17 cellular contexts compared by ENCODE assay signal in the genomic region with DNA sequence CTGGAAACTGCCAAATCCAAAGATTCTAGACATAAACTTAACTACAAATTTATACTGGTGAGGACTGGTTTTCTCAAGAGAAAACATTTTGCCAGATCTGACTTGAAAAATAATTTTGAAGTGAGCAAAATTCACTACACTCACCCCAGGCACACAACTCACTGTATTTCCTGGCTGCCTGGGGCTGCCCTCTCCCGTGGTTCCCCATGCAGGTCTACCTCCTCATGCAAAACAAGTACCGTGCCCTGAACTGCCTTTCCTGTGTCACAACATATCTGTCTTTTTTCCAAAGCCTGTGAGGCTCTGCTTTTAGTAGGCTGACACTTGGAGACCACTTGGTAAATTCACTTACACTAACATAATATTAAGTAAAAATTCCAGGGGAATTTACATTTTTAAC.
DNase-seq lines count a peak whose midpoint lies in the region; ATAC-seq and TF ChIP-seq lines count a peak whose summit lies in the region.
"Had no signal": no experiment of that assay in that cellular context is flagged by ENCODE, and none has a peak within 500 bp of the region (broad histone marks: within the 10 kb centered on the region; RNA-seq: fewer than 3 reads in every experiment).

No MANE protein-coding gene starts in this region.

- H3K27ac ChIP-seq in HCT116 (ENCODE audit: low read depth, low read length) = no peak overlapping the region
- H3K27ac ChIP-seq: BLaER1 treated with 17β-estradiol and CSF1 and Interleukin-3, amounts not matched to agents 10 nM and 100 nM; GM23248 had no signal

- peak; percentile 58 for DNase-seq in activated CD4-positive, alpha-beta memory T cell treated with anti-CD3 and anti-CD28 coated beads for 36 hours
- DNase-seq in activated CD4-positive, alpha-beta memory T cell treated with anti-CD3 and anti-CD28 coated beads, Interleukin-2, amount 10 ng/mL, durations not matched to agents 7 days and 5 days = no peak
- peak; percentile 43 for DNase-seq in stimulated activated CD4-positive, alpha-beta T cell treated with anti-CD3 and anti-CD28 coated beads, Interleukin-15, amount 100 ng/mL, for 24 hours
- no peak for DNase-seq in stimulated activated CD4-positive, alpha-beta T cell treated with anti-CD3 and anti-CD28 coated beads, Interleukin-4, amount 100 ng/mL, for 1 hour
- DNase-seq in HCT116 (ENCODE audit: low read depth, low spot score) = no peak
- no peak for DNase-seq in T-cell
- DNase-seq in sciatic nerve (ENCODE audit: low spot score) = no peak
- no peak for DNase-seq in GM19240 (ENCODE audit: insufficient read length, low spot score)
- DNase-seq: Calu3; CD8-positive, alpha-beta T cell; DMS79 treated with DMSO at 0.1 percent for 48 hours; EL; GM23248 had no signal

- BruUV-seq in HCT116 (replicated peaks; lab: Mats Ljungman, UMichigan) = no TSS peak

- H3K4me3 Mint-ChIP-seq in activated CD4-positive, alpha-beta memory T cell treated with anti-CD3 and anti-CD28 coated beads for 36 hours = no peak overlapping the region
- no peak overlapping the region for H3K4me3 Mint-ChIP-seq in activated CD4-positive, alpha-beta memory T cell treated with anti-CD3 and anti-CD28 coated beads, Interleukin-2, amount 10 ng/mL, durations not matched to agents 7 days and 5 days
- no peak overlapping the region for H3K4me3 Mint-ChIP-seq in T-cell
- H3K4me3 Mint-ChIP-seq: B cell; CD8-positive, alpha-beta T cell had no signal

- ATAC-seq in HCT116 (no peak), T-cell (replicated peaks in 1 of 4) (peak in 3 of 4 experiments; percentile 32 to 70 (median 34)), sciatic nerve (no peak)
- ATAC-seq: CD8-positive, alpha-beta T cell; GM12878 had no signal

- POLR2A ChIA-PET in activated CD4-positive, alpha-beta memory T cell treated with anti-CD3 and anti-CD28 coated beads for 36 hours (lab: Charles Lee) = no interaction called here
- POLR2A ChIA-PET in activated CD4-positive, alpha-beta memory T cell treated with anti-CD3 and anti-CD28 coated beads, Interleukin-2, amount 10 ng/mL, durations not matched to agents 7 days and 5 days (lab: Charles Lee) = interaction anchor here (1.0 to 1.9 kb wide), 2 partner anchors 12 to 74 kb away, joined by 3 to 7 read pairs; no protein-coding TSS in a partner anchor
- POLR2A ChIA-PET in HCT116 (lab: Charles Lee) (no interaction called here), T-cell (lab: Charles Lee) (no interaction called here)

- H3K4me1 ChIP-seq in HCT116 (ENCODE audit: control insufficient read depth in 1 of 2, insufficient read depth in 2 of 2, low read length in 2 of 2) = no peaks in the 10 kb centered on the region
- H3K4me1 ChIP-seq: BLaER1 treated with 17β-estradiol and CSF1 and Interleukin-3, amounts not matched to agents 10 nM and 100 nM; HAP-1 had no signal

- RAD21 ChIA-PET in HCT116 (lab: Charles Lee; ENCODE audit: low non-redundant PET in 1 of 2, low total read pairs in 2 of 2, uncharacterized antibody in 2 of 2, unreplicated experiment in 2 of 2) = no interaction called here

- no peaks in the 10 kb centered on the region for H3K27me3 ChIP-seq in HCT116 (ENCODE audit: insufficient read depth, low read length)
- H3K27me3 ChIP-seq: BLaER1 treated with 17β-estradiol and CSF1 and Interleukin-3, amounts not matched to agents 10 nM and 100 nM had no signal

- H3K36me3 ChIP-seq in HCT116 (ENCODE audit: control insufficient read depth in 1 of 2, insufficient read depth in 2 of 2, low read length in 2 of 2) = no peaks in the 10 kb centered on the region
- H3K36me3 ChIP-seq: BLaER1 treated with 17β-estradiol and CSF1 and Interleukin-3, amounts not matched to agents 10 nM and 100 nM; HAP-1 had no signal

- TF ChIP-seq CTCF in HCT116 (IDR thresholded peaks at IDR 0.05 in 2 of 3, conservative IDR thresholded peaks at IDR 0.05 in 1 of 3; ENCODE audit: borderline replicate concordance in 1 of 3, insufficient read depth in 1 of 3, low read depth in 2 of 3, low read length in 2 of 3) = no peak

- H3K4me1 Mint-ChIP-seq in activated CD4-positive, alpha-beta memory T cell treated with anti-CD3 and anti-CD28 coated beads for 36 hours (ENCODE audit: low read depth) = peaks cover 2% of the 10 kb centered on the region
- H3K4me1 Mint-ChIP-seq in activated CD4-positive, alpha-beta memory T cell treated with anti-CD3 and anti-CD28 coated beads, Interleukin-2, amount 10 ng/mL, durations not matched to agents 7 days and 5 days = peaks cover 26% of the 10 kb centered on the region
- peaks cover 0 to 5% (median 1%) of the 10 kb centered on the region in 3 donors for H3K4me1 Mint-ChIP-seq in T-cell
- H3K4me1 Mint-ChIP-seq: B cell had no signal

- H3K9me3 ChIP-seq in HCT116 (ENCODE audit: control insufficient read depth in 1 of 2, insufficient read depth in 1 of 2, low read depth in 1 of 2, low read length in 2 of 2) = no peaks in the 10 kb centered on the region; a peak in 1 of 4 replicates
- H3K9me3 ChIP-seq: BLaER1 treated with 17β-estradiol and CSF1 and Interleukin-3, amounts not matched to agents 10 nM and 100 nM; HAP-1 had no signal

- H2AFZ ChIP-seq in HCT116 (ENCODE audit: low read depth, low read length, poor library complexity, severe bottlenecking) = peak overlapping the region; percentile 1
- H2AFZ ChIP-seq: GM23248 had no signal

- no peaks in the 10 kb centered on the region for H3K9me2 ChIP-seq in HCT116 (ENCODE audit: insufficient read depth)

- H3K4me2 ChIP-seq in HCT116 (ENCODE audit: low read length) = no peak overlapping the region
- H3K4me2 ChIP-seq: BLaER1 treated with 17β-estradiol and CSF1 and Interleukin-3, amounts not matched to agents 10 nM and 100 nM had no signal

- H3K9me3 Mint-ChIP-seq in activated CD4-positive, alpha-beta memory T cell treated with anti-CD3 and anti-CD28 coated beads for 36 hours = no peaks in the 10 kb centered on the region
- H3K9me3 Mint-ChIP-seq in activated CD4-positive, alpha-beta memory T cell treated with anti-CD3 and anti-CD28 coated beads, Interleukin-2, amount 10 ng/mL, durations not matched to agents 7 days and 5 days = peaks cover 5% of the 10 kb centered on the region
- H3K9me3 Mint-ChIP-seq in T-cell = no peaks in the 10 kb centered on the region
- H3K9me3 Mint-ChIP-seq: CD8-positive, alpha-beta T cell had no signal

- H3K9ac ChIP-seq in HCT116 (ENCODE audit: low read length) = no peak overlapping the region
- H3K9ac ChIP-seq: BLaER1 treated with 17β-estradiol and CSF1 and Interleukin-3, amounts not matched to agents 10 nM and 100 nM; GM23248 had no signal

- H3K27me3 Mint-ChIP-seq in activated CD4-positive, alpha-beta memory T cell treated with anti-CD3 and anti-CD28 coated beads for 36 hours = no peaks in the 10 kb centered on the region
- H3K27me3 Mint-ChIP-seq in activated CD4-positive, alpha-beta memory T cell treated with anti-CD3 and anti-CD28 coated beads, Interleukin-2, amount 10 ng/mL, durations not matched to agents 7 days and 5 days = no peaks in the 10 kb centered on the region
- no peaks in the 10 kb centered on the region for H3K27me3 Mint-ChIP-seq in T-cell

- CTCF ChIA-PET in activated CD4-positive, alpha-beta memory T cell treated with anti-CD3 and anti-CD28 coated beads for 36 hours (lab: Charles Lee) = interaction anchor here (3.0 kb wide), 1 partner anchor 8 kb away, joined by 15 read pairs; no protein-coding TSS in a partner anchor
- CTCF ChIA-PET in activated CD4-positive, alpha-beta memory T cell treated with anti-CD3 and anti-CD28 coated beads, Interleukin-2, amount 10 ng/mL, durations not matched to agents 7 days and 5 days (lab: Charles Lee) = interaction anchor here (0.9 kb wide), 1 partner anchor 16 kb away, joined by 3 read pairs; no protein-coding TSS in a partner anchor
- CTCF ChIA-PET in HCT116 (lab: Charles Lee) (no interaction called here), T-cell (lab: Charles Lee) (no interaction called here)

- no peaks in the 10 kb centered on the region for H3K79me2 ChIP-seq in HCT116 (ENCODE audit: insufficient read depth, low read length)

- intact Hi-C loops in activated CD4-positive, alpha-beta memory T cell treated with anti-CD3 and anti-CD28 coated beads for 36 hours (cut with micrococcal nuclease) = no loop called here
- intact Hi-C loops in HCT116 (cut with micrococcal nuclease) (no loop called here), sciatic nerve (cut with DNase I) (no loop called here)

- no peak for TF ChIP-seq RAD21 in HCT116 (IDR thresholded peaks at IDR 0.05; ENCODE audit: low read depth)

- H4K20me1 ChIP-seq in HCT116 (ENCODE audit: insufficient read depth) = no peaks in the 10 kb centered on the region
- H4K20me1 ChIP-seq: BLaER1 treated with 17β-estradiol and CSF1 and Interleukin-3, amounts not matched to agents 10 nM and 100 nM had no signal

- no peak for TF ChIP-seq POLR2A in HCT116 (IDR thresholded peaks at IDR 0.05; ENCODE audit: borderline replicate concordance, extremely low read depth, insufficient read depth, insufficient read length)

- no peak overlapping the region for H3K4me3 ChIP-seq in HCT116 (replicated peaks in 1 of 2; ENCODE audit: low read depth in 1 of 2, low read length in 2 of 2)
- H3K4me3 ChIP-seq: BLaER1 treated with 17β-estradiol and CSF1 and Interleukin-3, amounts not matched to agents 10 nM and 100 nM; GM12878; GM23248; HAP-1 had no signal

- H3K36me3 Mint-ChIP-seq in activated CD4-positive, alpha-beta memory T cell treated with anti-CD3 and anti-CD28 coated beads for 36 hours = no peaks in the 10 kb centered on the region
- peaks cover 9% of the 10 kb centered on the region for H3K36me3 Mint-ChIP-seq in activated CD4-positive, alpha-beta memory T cell treated with anti-CD3 and anti-CD28 coated beads, Interleukin-2, amount 10 ng/mL, durations not matched to agents 7 days and 5 days (ENCODE audit: low read depth)
- no peaks in the 10 kb centered on the region for H3K36me3 Mint-ChIP-seq in T-cell
- H3K36me3 Mint-ChIP-seq: CD8-positive, alpha-beta T cell had no signal

- H3K27ac Mint-ChIP-seq in activated CD4-positive, alpha-beta memory T cell treated with anti-CD3 and anti-CD28 coated beads for 36 hours = no peak overlapping the region
- no peak overlapping the region for H3K27ac Mint-ChIP-seq in activated CD4-positive, alpha-beta memory T cell treated with anti-CD3 and anti-CD28 coated beads, Interleukin-2, amount 10 ng/mL, durations not matched to agents 7 days and 5 days
- H3K27ac Mint-ChIP-seq in T-cell = no peak overlapping the region
- H3K27ac Mint-ChIP-seq: B cell; CD8-positive, alpha-beta T cell had no signal

Comparison
In these comparisons a context has a peak if more than half of its experiments do, and no peak if none do; other contexts are left out.
1. DNase-seq: peak in activated CD4-positive, alpha-beta memory T cell treated with anti-CD3 and anti-CD28 coated beads for 36 hours (single experiment) and stimulated activated CD4-positive, alpha-beta T cell treated with anti-CD3 and anti-CD28 coated beads, Interleukin-15, amount 100 ng/mL, for 24 hours (single experiment); none in activated CD4-positive, alpha-beta memory T cell treated with anti-CD3 and anti-CD28 coated beads, Interleukin-2, amount 10 ng/mL, durations not matched to agents 7 days and 5 days (single experiment), stimulated activated CD4-positive, alpha-beta T cell treated with anti-CD3 and anti-CD28 coated beads, Interleukin-4, amount 100 ng/mL, for 1 hour (single experiment), HCT116 (single experiment), T-cell (0 of 34), sciatic nerve (single experiment) and GM19240 (single experiment).
2. ATAC-seq: peak in T-cell (3 of 4); none in HCT116 (single experiment) and sciatic nerve (single experiment).
3. CTCF ChIA-PET loops: an anchor here in activated CD4-positive, alpha-beta memory T cell treated with anti-CD3 and anti-CD28 coated beads for 36 hours (3.0 kb wide) and activated CD4-positive, alpha-beta memory T cell treated with anti-CD3 and anti-CD28 coated beads, Interleukin-2, amount 10 ng/mL, durations not matched to agents 7 days and 5 days (0.9 kb wide); none called in HCT116 and T-cell.